1 cellular context compared by ENCODE assay signal in the genomic region with DNA sequence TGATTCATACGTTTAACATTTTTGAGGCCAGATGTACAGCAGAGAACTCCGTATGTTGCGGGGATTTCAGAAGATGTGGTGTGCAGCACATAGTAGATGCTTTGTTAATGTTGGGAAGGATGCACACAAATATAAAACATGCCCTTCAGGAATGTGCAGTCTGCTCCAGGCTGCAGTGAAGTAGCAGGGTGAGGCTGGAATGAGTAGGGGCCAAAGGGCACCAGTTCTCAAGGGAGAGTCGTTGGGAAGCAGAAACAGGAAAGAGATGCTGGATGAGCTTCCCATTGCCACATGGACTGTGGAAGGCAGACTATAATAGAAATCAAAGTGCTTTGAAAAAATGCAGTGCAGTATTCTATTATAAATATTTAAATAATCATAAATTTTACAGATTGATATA.
TF ChIP-seq lines count a peak whose summit lies in the region.

No MANE protein-coding gene starts in this region.

TF ChIP-seq in H1, 55 proteins besides CTCF, POLR2A, EP300 and RAD21:
- no peak for TF ChIP-seq CTBP2 (IDR thresholded peaks at IDR 0.05; ENCODE audit: borderline replicate concordance, insufficient read depth, insufficient read length, low read length)
TF ChIP-seq in H1: peak in this region for 0.
